Comparison of ENCODE assay signal across 17 cellular contexts in the genomic region with DNA sequence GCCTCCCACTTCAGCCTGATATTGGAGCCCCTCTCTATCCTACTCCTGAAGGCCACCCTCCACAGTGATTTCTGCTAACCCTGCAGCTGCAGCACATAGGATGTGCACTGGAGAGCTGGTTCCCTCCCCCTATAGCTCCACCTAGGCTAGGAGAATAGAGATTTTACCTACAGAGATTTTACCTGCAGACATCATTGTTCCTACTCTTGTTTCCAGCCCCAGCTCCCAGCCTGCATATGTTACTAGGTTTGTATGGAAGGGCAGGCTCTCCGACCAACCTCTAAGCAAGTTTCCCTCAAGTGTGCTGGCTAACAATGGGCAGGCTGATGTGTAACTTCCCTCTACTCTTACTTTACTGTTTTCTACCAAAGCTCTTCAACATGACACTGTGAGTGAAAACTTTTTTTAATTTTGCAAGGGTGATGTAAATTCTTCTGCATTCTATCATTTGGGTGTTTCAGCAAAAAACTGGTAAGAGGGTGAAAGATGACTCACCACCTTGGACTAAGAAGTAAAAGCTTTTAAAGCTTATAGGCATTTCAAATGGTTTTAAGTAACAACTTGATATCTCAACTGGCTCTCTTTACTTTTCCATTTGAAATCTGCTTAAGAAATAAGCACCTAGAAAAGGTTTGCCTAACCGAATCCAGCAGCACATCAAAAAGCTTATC.
DNase-seq lines count a peak whose midpoint lies in the region; ATAC-seq and TF ChIP-seq lines count a peak whose summit lies in the region.
"Had no signal": no experiment of that assay in that cellular context is flagged by ENCODE, and none has a peak within 500 bp of the region (broad histone marks: within the 10 kb centered on the region; RNA-seq: fewer than 3 reads in every experiment).

No MANE protein-coding gene starts in this region.

- peak overlapping the region in 32 of 59 donors; percentile 0 to 72 (median 30) for H3K27ac ChIP-seq in dorsolateral prefrontal cortex
- H3K27ac ChIP-seq: epithelial cell of prostate, left ventricle myocardium inferior, Peyer's patch, WERI-Rb-1 had no signal

- no peaks in the 10 kb centered on the region for H3K9me3 Mint-ChIP-seq in activated CD8-positive, alpha-beta T cell treated with anti-CD3 and anti-CD28 coated beads, Interleukin-2, amount 10 ng/mL, durations not matched to agents 7 days and 5 days (ENCODE audit: insufficient read depth)
- no peaks in the 10 kb centered on the region for H3K9me3 Mint-ChIP-seq in endothelial cell (ENCODE audit: unreplicated experiment)
- H3K9me3 Mint-ChIP-seq: stimulated activated naive CD8-positive, alpha-beta T cell treated with anti-CD3 and anti-CD28 coated beads, Interleukin-15, amount 100 ng/mL, for 72 hours had no signal

- H3K36me3 Mint-ChIP-seq in activated CD8-positive, alpha-beta T cell treated with anti-CD3 and anti-CD28 coated beads, Interleukin-2, amount 10 ng/mL, durations not matched to agents 7 days and 5 days (ENCODE audit: low read depth) = peaks cover 7% of the 10 kb centered on the region
- H3K36me3 Mint-ChIP-seq in endothelial cell (ENCODE audit: low read depth, unreplicated experiment) = peaks cover 4% of the 10 kb centered on the region

- ATAC-seq in activated CD8-positive, alpha-beta T cell treated with anti-CD3 and anti-CD28 coated beads, Interleukin-2, amount 10 ng/mL, durations not matched to agents 7 days and 5 days = no peak
- ATAC-seq: stimulated activated naive CD8-positive, alpha-beta T cell treated with anti-CD3 and anti-CD28 coated beads, Interleukin-15, amount 100 ng/mL, for 72 hours had no signal

- H3K4me1 Mint-ChIP-seq in activated CD8-positive, alpha-beta T cell treated with anti-CD3 and anti-CD28 coated beads, Interleukin-2, amount 10 ng/mL, durations not matched to agents 7 days and 5 days (ENCODE audit: low read depth) = no peaks in the 10 kb centered on the region
- peaks cover 9% of the 10 kb centered on the region for H3K4me1 Mint-ChIP-seq in endothelial cell (ENCODE audit: unreplicated experiment)

- intact Hi-C loops in dorsolateral prefrontal cortex (cut with DNase I) = loop anchor here in 1 of 2 donors (10.0 kb wide), 1 partner anchor 236 kb away; no protein-coding TSS in a partner anchor

- POLR2A ChIA-PET in activated CD8-positive, alpha-beta T cell treated with anti-CD3 and anti-CD28 coated beads, Interleukin-2, amount 10 ng/mL, durations not matched to agents 7 days and 5 days (lab: Charles Lee) = no interaction called here

- H3K27ac Mint-ChIP-seq in activated CD8-positive, alpha-beta T cell treated with anti-CD3 and anti-CD28 coated beads, Interleukin-2, amount 10 ng/mL, durations not matched to agents 7 days and 5 days = no peak overlapping the region
- no peak overlapping the region for H3K27ac Mint-ChIP-seq in endothelial cell (ENCODE audit: unreplicated experiment)
- H3K27ac Mint-ChIP-seq: stimulated activated naive CD8-positive, alpha-beta T cell treated with anti-CD3 and anti-CD28 coated beads, Interleukin-15, amount 100 ng/mL, for 72 hours had no signal

- DNase-seq in AG20443 (ENCODE audit: low spot score) = peak; percentile 20
- peak; percentile 45 for DNase-seq in LHCN-M2 (ENCODE audit: low read depth)
- no peak for DNase-seq in dorsolateral prefrontal cortex
- DNase-seq in myocyte (ENCODE audit: low read depth) = peak; percentile 9
- DNase-seq in SW 1271 (lab: John Stamatoyannopoulos, UW) = no peak
- no peak for DNase-seq in activated CD8-positive, alpha-beta T cell treated with anti-CD3 and anti-CD28 coated beads, Interleukin-2, amount 10 ng/mL, durations not matched to agents 7 days and 5 days
- DNase-seq in endothelial cell (ENCODE audit: low spot score) = no peak
- no peak for DNase-seq in NCI-H1930 (lab: John Stamatoyannopoulos, UW)
- DNase-seq: activated CD8-positive, alpha-beta memory T cell treated with anti-CD3 and anti-CD28 coated beads for 24 hours; amygdala; left ventricle myocardium inferior; MG63; NCI-H774; Peyer's patch; stimulated activated naive CD8-positive, alpha-beta T cell treated with anti-CD3 and anti-CD28 coated beads, Interleukin-15, amount 100 ng/mL, for 72 hours; WERI-Rb-1 had no signal

- no peak overlapping the region for H3K4me3 Mint-ChIP-seq in activated CD8-positive, alpha-beta T cell treated with anti-CD3 and anti-CD28 coated beads, Interleukin-2, amount 10 ng/mL, durations not matched to agents 7 days and 5 days
- no peak overlapping the region for H3K4me3 Mint-ChIP-seq in endothelial cell (ENCODE audit: unreplicated experiment)
- H3K4me3 Mint-ChIP-seq: stimulated activated naive CD8-positive, alpha-beta T cell treated with anti-CD3 and anti-CD28 coated beads, Interleukin-15, amount 100 ng/mL, for 72 hours had no signal

- no peaks in the 10 kb centered on the region for H3K27me3 Mint-ChIP-seq in activated CD8-positive, alpha-beta T cell treated with anti-CD3 and anti-CD28 coated beads, Interleukin-2, amount 10 ng/mL, durations not matched to agents 7 days and 5 days (ENCODE audit: low read depth)
- no peaks in the 10 kb centered on the region for H3K27me3 Mint-ChIP-seq in endothelial cell (ENCODE audit: unreplicated experiment)
- H3K27me3 Mint-ChIP-seq: stimulated activated naive CD8-positive, alpha-beta T cell treated with anti-CD3 and anti-CD28 coated beads, Interleukin-15, amount 100 ng/mL, for 72 hours had no signal

- no peak overlapping the region for H3K4me3 ChIP-seq in dorsolateral prefrontal cortex
- H3K4me3 ChIP-seq: left ventricle myocardium inferior, MG63, Peyer's patch had no signal

- no peaks in the 10 kb centered on the region for H3K27me3 ChIP-seq in dorsolateral prefrontal cortex
- H3K27me3 ChIP-seq: MG63, Peyer's patch had no signal

- TF ChIP-seq CTCF in dorsolateral prefrontal cortex (IDR thresholded peaks at IDR 0.05 in 54 of 56, conservative IDR thresholded peaks at IDR 0.05 in 2 of 56; ENCODE audit: low read depth in 1 of 56, partially characterized antibody in 56 of 56) (no peak), endothelial cell (IDR thresholded peaks at IDR 0.05; ENCODE audit: unreplicated experiment) (no peak)

- CTCF ChIA-PET in activated CD8-positive, alpha-beta T cell treated with anti-CD3 and anti-CD28 coated beads, Interleukin-2, amount 10 ng/mL, durations not matched to agents 7 days and 5 days (lab: Charles Lee) = interaction anchor here (0.8 to 1.3 kb wide), 2 partner anchors 26 to 170 kb away, joined by 3 read pairs; no protein-coding TSS in a partner anchor

Comparison
In these comparisons a context has a peak if more than half of its experiments do, and no peak if none do; other contexts are left out.
1. DNase-seq: peak in AG20443 (single experiment), LHCN-M2 (single experiment) and myocyte (single experiment); none in dorsolateral prefrontal cortex (0 of 10), SW 1271 (0 of 2), activated CD8-positive, alpha-beta T cell treated with anti-CD3 and anti-CD28 coated beads, Interleukin-2, amount 10 ng/mL, durations not matched to agents 7 days and 5 days (single experiment), endothelial cell (single experiment) and NCI-H1930 (0 of 2).